ENCODE assay signal across 13 cellular contexts in genomic region chr1:110292327-110292741, GRCh38. TPM values are rescaled to one million over a fixed set of nuclear protein-coding genes. Genes with fewer than 3 reads are reported as not detected.
DNase-seq lines count a peak whose midpoint lies in the region; ATAC-seq and TF ChIP-seq lines count a peak whose summit lies in the region.
"Had no signal": no experiment of that assay in that cellular context is flagged by ENCODE, and none has a peak within 500 bp of the region (broad histone marks: within the 10 kb centered on the region; RNA-seq: fewer than 3 reads in every experiment).

No MANE protein-coding gene starts in this region.

- peaks cover 16% of the 10 kb centered on the region for H3K4me1 Mint-ChIP-seq in osteocyte (ENCODE audit: unreplicated experiment)

- no peaks in the 10 kb centered on the region for H3K36me3 Mint-ChIP-seq in osteocyte (ENCODE audit: unreplicated experiment)

- DNase-seq in EL (peak; percentile 62), NCI-H460 (ENCODE audit: extremely low read depth, low read depth) (peak; percentile 12), choroid plexus epithelial cell (ENCODE audit: low read depth) (peak; percentile 38), osteocyte (ENCODE audit: extremely low spot score, unreplicated experiment) (no peak), GF-D8 (lab: John Stamatoyannopoulos, UW) (no peak), middle frontal gyrus (ENCODE audit: extremely low spot score, low spot score) (no peak), left cardiac atrium (no peak)
- DNase-seq: activated gamma-delta T cell, dorsolateral prefrontal cortex, hypothalamus, NCI-H1092 had no signal

- H3K9me3 Mint-ChIP-seq in osteocyte (ENCODE audit: unreplicated experiment): no peaks in the 10 kb centered on the region

- TF ChIP-seq CTCF in choroid plexus epithelial cell (conservative IDR thresholded peaks at IDR 0.05; ENCODE audit: low read depth, low read length) (no peak), osteocyte (IDR thresholded peaks at IDR 0.05) (no peak)

- H3K27ac Mint-ChIP-seq in osteocyte (ENCODE audit: unreplicated experiment): peak overlapping the region; percentile 21

- intact Hi-C loops in left cardiac atrium (cut with DNase I): no loop called here

- ATAC-seq in GM18502 (IDR thresholded peaks at IDR 0.05; ENCODE audit: poor library complexity, unreplicated experiment) (no peak), left cardiac atrium (no peak)

- H3K27me3 Mint-ChIP-seq in osteocyte (ENCODE audit: unreplicated experiment): peaks cover 10% of the 10 kb centered on the region

- no peak overlapping the region for H3K4me3 Mint-ChIP-seq in osteocyte (ENCODE audit: unreplicated experiment)

- H3K4me3 ChIP-seq in choroid plexus epithelial cell (ENCODE audit: low read depth, low read length): no peak overlapping the region
- H3K4me3 ChIP-seq: dorsolateral prefrontal cortex, skin epidermis had no signal

RNA-seq across cellular contexts. Expression of gene RBM15, which starts 46.8 kb away (rescaled TPM):
- total RNA-seq in NCI-H460 (2014; rRNA removed; shearing (Covaris generic)): 32.3 and 37.1 TPM in 2 replicates
- polyA plus RNA-seq in NCI-H460 (2014; cell fraction: nucleus; rRNA removed): 12.7 and 22.3 TPM in 2 replicates
- total RNA-seq in osteocyte (26.3 and 27.8 TPM in 2 replicates), left cardiac atrium (10 to 100 TPM; 13.7 to 19.6 TPM)

Comparison
In these comparisons a context has a peak if more than half of its experiments do, and no peak if none do; other contexts are left out.
1. DNase-seq: peak in EL (single experiment), NCI-H460 (single experiment) and choroid plexus epithelial cell (single experiment); none in osteocyte (single experiment), GF-D8 (single experiment), middle frontal gyrus (single experiment) and left cardiac atrium (single experiment).